14 cellular contexts compared by ENCODE assay signal in the genomic region with DNA sequence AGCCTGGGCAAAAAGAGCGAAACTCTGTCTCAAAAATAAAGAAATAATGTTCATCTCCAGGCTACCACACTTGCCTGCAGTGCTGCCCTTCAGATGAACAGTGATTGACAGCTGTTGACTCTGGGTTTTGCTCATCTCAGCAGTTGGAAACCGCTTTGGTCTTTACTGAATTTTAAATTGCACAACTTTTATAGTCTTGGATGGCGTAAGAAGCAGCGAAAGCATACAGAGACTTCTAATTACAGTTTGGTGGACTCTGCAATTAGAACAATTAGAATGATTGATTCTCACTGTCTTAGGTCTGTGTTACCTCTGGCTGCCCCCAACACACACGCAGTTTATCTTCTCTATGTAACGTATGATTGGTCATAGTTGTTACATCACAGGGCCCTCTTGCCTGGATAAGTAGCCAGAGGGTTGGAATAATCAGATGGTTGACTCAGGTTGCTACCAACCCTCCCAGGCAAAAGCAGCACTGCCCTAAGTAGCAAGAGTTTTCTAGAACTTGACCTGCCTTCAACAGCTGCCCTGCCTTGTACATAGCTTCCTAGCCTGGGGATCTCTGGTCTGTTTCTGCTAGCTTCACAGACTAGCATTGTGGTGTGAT. TPM values are rescaled to one million over a fixed set of nuclear protein-coding genes. Genes with fewer than 3 reads are reported as not detected.
A peak's percentile ranks its signal among the peaks of the same experiment; 100 is the strongest.
DNase-seq lines count a peak whose midpoint lies in the region; FAIRE-seq and TF ChIP-seq lines count a peak whose summit lies in the region.
"Had no signal": no experiment of that assay in that cellular context is flagged by ENCODE, and none has a peak within 500 bp of the region (broad histone marks: within the 10 kb centered on the region; RNA-seq: fewer than 3 reads in every experiment).

No MANE protein-coding gene starts in this region.

- H3K9me3 ChIP-seq in CD4-positive, alpha-beta memory T cell (ENCODE audit: control insufficient read depth in 1 of 2, low read length in 2 of 2): no peaks in the 10 kb centered on the region
- no peaks in the 10 kb centered on the region for H3K9me3 ChIP-seq in small intestine (ENCODE audit: control insufficient read depth, low read depth)
- H3K9me3 ChIP-seq: gastrocnemius medialis had no signal

- no peak for FAIRE-seq in small intestine (lab: Jason Lieb, UNC)
- FAIRE-seq: H1 had no signal

- peaks cover 10 to 28% of the 10 kb centered on the region in 2 donors for H3K36me3 Mint-ChIP-seq in CD4-positive, alpha-beta memory T cell
- H3K36me3 Mint-ChIP-seq in activated CD4-positive, alpha-beta memory T cell treated with anti-CD3 and anti-CD28 coated beads, Interleukin-2, amount 10 ng/mL, durations not matched to agents 7 days and 5 days (ENCODE audit: low read depth): peaks cover 55% of the 10 kb centered on the region
- peaks cover 2% of the 10 kb centered on the region for H3K36me3 Mint-ChIP-seq in mesothelial cell of epicardium

- peak overlapping the region in 7 of 8 donors; percentile 34 to 85 (median 60) for H3K4me3 Mint-ChIP-seq in CD4-positive, alpha-beta memory T cell
- H3K4me3 Mint-ChIP-seq in activated CD4-positive, alpha-beta memory T cell treated with anti-CD3 and anti-CD28 coated beads, Interleukin-2, amount 10 ng/mL, durations not matched to agents 7 days and 5 days: peak overlapping the region; percentile 56
- H3K4me3 Mint-ChIP-seq in mesothelial cell of epicardium: peak overlapping the region; percentile 39

- no peaks in the 10 kb centered on the region for H3K27me3 Mint-ChIP-seq in CD4-positive, alpha-beta memory T cell
- no peaks in the 10 kb centered on the region for H3K27me3 Mint-ChIP-seq in activated CD4-positive, alpha-beta memory T cell treated with anti-CD3 and anti-CD28 coated beads, Interleukin-2, amount 10 ng/mL, durations not matched to agents 7 days and 5 days
- H3K27me3 Mint-ChIP-seq in mesothelial cell of epicardium (ENCODE audit: low read depth): no peaks in the 10 kb centered on the region

- CTCF ChIA-PET in CD4-positive, alpha-beta memory T cell (lab: Charles Lee; ENCODE audit: partially characterized antibody): interaction anchor here (2.2 to 13.9 kb wide), 6 partner anchors 8 to 120 kb away, joined by 8 to 181 read pairs (median 22); no protein-coding TSS in a partner anchor
- CTCF ChIA-PET in activated CD4-positive, alpha-beta memory T cell treated with anti-CD3 and anti-CD28 coated beads, Interleukin-2, amount 10 ng/mL, durations not matched to agents 7 days and 5 days (lab: Charles Lee): interaction anchor here (1.5 to 10.6 kb wide), 6 partner anchors 13 to 120 kb away, joined by 3 to 78 read pairs (median 31); a partner anchor contains a TSS

- no peaks in the 10 kb centered on the region for H3K27me3 ChIP-seq in CD4-positive, alpha-beta memory T cell (ENCODE audit: insufficient read depth, low read length)
- no peaks in the 10 kb centered on the region for H3K27me3 ChIP-seq in small intestine (ENCODE audit: control insufficient read depth in 2 of 2, insufficient read depth in 2 of 2, low read length in 2 of 2)
- H3K27me3 ChIP-seq: dorsolateral prefrontal cortex, gastrocnemius medialis had no signal

- H3K4me3 ChIP-seq in CD4-positive, alpha-beta memory T cell (ENCODE audit: low read length in 2 of 2): no peak overlapping the region
- H3K4me3 ChIP-seq in small intestine (ENCODE audit: low read depth in 1 of 2, low read length in 2 of 2): no peak overlapping the region

- no peaks in the 10 kb centered on the region for H3K9me3 Mint-ChIP-seq in CD4-positive, alpha-beta memory T cell
- no peaks in the 10 kb centered on the region for H3K9me3 Mint-ChIP-seq in activated CD4-positive, alpha-beta memory T cell treated with anti-CD3 and anti-CD28 coated beads, Interleukin-2, amount 10 ng/mL, durations not matched to agents 7 days and 5 days
- H3K9me3 Mint-ChIP-seq in mesothelial cell of epicardium: no peaks in the 10 kb centered on the region

- peaks cover 78% of the 10 kb centered on the region for H3K4me1 ChIP-seq in CD4-positive, alpha-beta memory T cell (ENCODE audit: insufficient read depth, low read length)
- H3K4me1 ChIP-seq in small intestine (ENCODE audit: control insufficient read depth in 2 of 2, insufficient read depth in 1 of 2, low read depth in 1 of 2, low read length in 1 of 2): peaks cover 0 to 8% of the 10 kb centered on the region in 2 donors

- peak overlapping the region; percentile 25 to 93 (median 42) for H3K27ac Mint-ChIP-seq in CD4-positive, alpha-beta memory T cell
- H3K27ac Mint-ChIP-seq in activated CD4-positive, alpha-beta memory T cell treated with anti-CD3 and anti-CD28 coated beads, Interleukin-2, amount 10 ng/mL, durations not matched to agents 7 days and 5 days: peak overlapping the region; percentile 99
- no peak overlapping the region for H3K27ac Mint-ChIP-seq in mesothelial cell of epicardium

- WGBS in small intestine, 3 donors: 75 to 91% (median 82%) methylated on average over 6 of the region's 6 CpGs

- peaks cover 17% of the 10 kb centered on the region for H3K36me3 ChIP-seq in CD4-positive, alpha-beta memory T cell (ENCODE audit: insufficient read depth, low read length)
- peaks cover 2% of the 10 kb centered on the region in 2 donors for H3K36me3 ChIP-seq in small intestine (ENCODE audit: control insufficient read depth in 2 of 2, insufficient read depth in 2 of 2, low read length in 2 of 2)

- H3K4me1 Mint-ChIP-seq in CD4-positive, alpha-beta memory T cell: peaks cover 54 to 84% (median 70%) of the 10 kb centered on the region in 4 donors
- peaks cover 80% of the 10 kb centered on the region for H3K4me1 Mint-ChIP-seq in activated CD4-positive, alpha-beta memory T cell treated with anti-CD3 and anti-CD28 coated beads, Interleukin-2, amount 10 ng/mL, durations not matched to agents 7 days and 5 days
- peaks cover 38% of the 10 kb centered on the region for H3K4me1 Mint-ChIP-seq in mesothelial cell of epicardium

- H3K27ac ChIP-seq in CD4-positive, alpha-beta memory T cell (ENCODE audit: low read depth, low read length): no peak overlapping the region
- no peak overlapping the region for H3K27ac ChIP-seq in small intestine (ENCODE audit: low read depth in 1 of 2, low read length in 1 of 2)
- H3K27ac ChIP-seq: gastrocnemius medialis had no signal

- POLR2A ChIA-PET in CD4-positive, alpha-beta memory T cell (lab: Charles Lee; ENCODE audit: partially characterized antibody): interaction anchor here (13.7 to 17.0 kb wide), 2 partner anchors 24 to 39 kb away, joined by 195 to 489 read pairs; a partner anchor contains a TSS
- POLR2A ChIA-PET in activated CD4-positive, alpha-beta memory T cell treated with anti-CD3 and anti-CD28 coated beads, Interleukin-2, amount 10 ng/mL, durations not matched to agents 7 days and 5 days (lab: Charles Lee): interaction anchor here (2.3 to 5.1 kb wide), 7 partner anchors 19 to 95 kb away, joined by 12 to 68 read pairs (median 18); a partner anchor contains a TSS

- intact Hi-C loops in CD4-positive, alpha-beta memory T cell (cut with micrococcal nuclease): no loop called here
- intact Hi-C loops in cardiac septum (cut with DNase I): no loop called here

- DNase-seq in CD4-positive, alpha-beta memory T cell: no peak
- peak; percentile 21 to 43 for DNase-seq in Kasumi-1 (lab: John Stamatoyannopoulos, UW)
- DNase-seq in activated CD4-positive, alpha-beta memory T cell treated with anti-CD3 and anti-CD28 coated beads, Interleukin-2, amount 10 ng/mL, durations not matched to agents 7 days and 5 days: no peak
- no peak for DNase-seq in mesothelial cell of epicardium (ENCODE audit: low spot score in 2 of 2, unreplicated experiment in 2 of 2)
- DNase-seq in T1000 (lab: John Stamatoyannopoulos, UW): no peak
- DNase-seq in cardiac septum (ENCODE audit: low spot score): no peak
- no peak for DNase-seq in small intestine
- no peak for DNase-seq in GM20000 (ENCODE audit: low spot score)
- DNase-seq: dorsolateral prefrontal cortex, gastrocnemius medialis, kidney glomerular epithelial cell, NCI-H510A treated with DMSO at 0.1 percent for 48 hours had no signal

- TF ChIP-seq CTCF in mesothelial cell of epicardium (IDR thresholded peaks at IDR 0.05; ENCODE audit: unreplicated experiment) (no peak), GM20000 (IDR thresholded peaks at IDR 0.05; ENCODE audit: extremely low read depth, missing control alignments) (no peak)

RNA-seq across cellular contexts. Expression of a gene that starts 1.8 kb away (rescaled TPM):
- total RNA-seq in CD4-positive, alpha-beta memory T cell: 10 to 100 TPM; 60.0 to 70.3 TPM
- polyA plus RNA-seq in CD4-positive, alpha-beta memory T cell: 10 to 100 TPM; 11.9 to 19.1 TPM
- total RNA-seq in activated CD4-positive, alpha-beta memory T cell treated with anti-CD3 and anti-CD28 coated beads, Interleukin-2, amount 10 ng/mL, durations not matched to agents 7 days and 5 days: 10 to 100 TPM; 32.1 to 32.3 TPM
- total RNA-seq in mesothelial cell of epicardium (78.2 to 83.7 TPM (median 83.1 TPM) in 3 replicates), cardiac septum (27.6 TPM)
- polyA plus RNA-seq in small intestine: 10 to 100 TPM; 12.4 to 28.3 (median 16.3) TPM

RNA-seq across cellular contexts. Expression of a gene that starts 29.6 kb away (rescaled TPM):
- 100 to 1,000 TPM; 202 to 209 TPM for total RNA-seq in CD4-positive, alpha-beta memory T cell
- polyA plus RNA-seq in CD4-positive, alpha-beta memory T cell: 100 to 1,000 TPM; 324 to 448 TPM
- total RNA-seq in activated CD4-positive, alpha-beta memory T cell treated with anti-CD3 and anti-CD28 coated beads, Interleukin-2, amount 10 ng/mL, durations not matched to agents 7 days and 5 days: 100 to 1,000 TPM; 320 to 328 TPM
- total RNA-seq in mesothelial cell of epicardium (34.4 to 36.2 TPM (median 34.8 TPM) in 3 replicates), cardiac septum (10.1 TPM)
- polyA plus RNA-seq in small intestine: 100 to 1,000 TPM; 231 to 592 (median 569) TPM

RNA-seq across cellular contexts. Expression of a gene that starts 40.9 kb away (rescaled TPM):
- total RNA-seq in CD4-positive, alpha-beta memory T cell: 10 to 100 TPM; 23.2 to 25.9 TPM
- polyA plus RNA-seq in CD4-positive, alpha-beta memory T cell: 10 to 100 TPM; 47.8 to 52.3 TPM
- 10 to 100 TPM; 56.1 to 58.5 TPM for total RNA-seq in activated CD4-positive, alpha-beta memory T cell treated with anti-CD3 and anti-CD28 coated beads, Interleukin-2, amount 10 ng/mL, durations not matched to agents 7 days and 5 days
- 0.16 to 0.38 TPM (median 0.24 TPM) in 3 replicates for total RNA-seq in mesothelial cell of epicardium
- total RNA-seq in cardiac septum: 0.94 TPM
- polyA plus RNA-seq in small intestine: 1 to 10 TPM; 1.8 to 4.5 (median 3.8) TPM
- total RNA-seq: myocyte had no signal

Comparison
In these comparisons a context has a peak if more than half of its experiments do, and no peak if none do; other contexts are left out.
1. DNase-seq: peak in Kasumi-1 (2 of 2); none in CD4-positive, alpha-beta memory T cell (0 of 5), activated CD4-positive, alpha-beta memory T cell treated with anti-CD3 and anti-CD28 coated beads, Interleukin-2, amount 10 ng/mL, durations not matched to agents 7 days and 5 days (single experiment), mesothelial cell of epicardium (0 of 2), T1000 (single experiment), cardiac septum (single experiment), small intestine (single experiment) and GM20000 (single experiment).
2. RNA of a gene that starts 40.9 kb away (total RNA-seq): 56.1 to 58.5 TPM in activated CD4-positive, alpha-beta memory T cell treated with anti-CD3 and anti-CD28 coated beads, Interleukin-2, amount 10 ng/mL, durations not matched to agents 7 days and 5 days and 23.2 to 25.9 TPM in CD4-positive, alpha-beta memory T cell; 0.94 TPM in cardiac septum (single experiment) and 0.16 to 0.38 TPM in mesothelial cell of epicardium; every median in the first group is over 10 times any median in the second.
3. Peak in every context shown above with its lines, with median percentiles within 50 percentile points of each other: H3K4me3 Mint-ChIP-seq.